Comparison of ENCODE assay signal across 7 cellular contexts in the genomic region with DNA sequence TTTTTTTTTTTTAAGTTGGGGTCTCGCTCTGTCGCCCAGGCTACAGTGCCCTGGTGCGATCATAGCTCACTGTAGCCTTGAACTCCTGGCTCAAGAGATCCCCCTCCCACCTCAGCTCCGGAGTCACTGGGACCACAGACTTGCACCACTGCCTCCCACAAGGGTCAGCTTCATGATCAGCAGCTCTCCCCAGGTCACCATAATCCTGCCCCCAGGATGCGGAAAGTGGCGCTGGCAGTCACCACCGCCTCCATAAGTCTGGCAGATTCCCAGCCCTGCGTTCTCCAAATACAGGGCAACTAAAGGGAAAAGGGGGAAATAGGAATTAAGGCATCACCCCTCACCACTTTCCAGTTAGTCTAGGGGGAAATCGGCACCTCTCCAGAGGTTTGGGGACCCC. TPM values are rescaled to one million over a fixed set of nuclear protein-coding genes. Genes with fewer than 3 reads are reported as not detected.
DNase-seq lines count a peak whose midpoint lies in the region; ATAC-seq lines count a peak whose summit lies in the region.

No MANE protein-coding gene starts in this region.

- peaks cover 8% of the 10 kb centered on the region; the same call in 1 of the 2 replicates for H3K4me1 ChIP-seq in HUES64 (ENCODE audit: insufficient read depth, low read length)
- peaks cover 85% of the 10 kb centered on the region for H3K4me1 ChIP-seq in stomach smooth muscle (ENCODE audit: control insufficient read depth, insufficient read depth, low read length)

- no peak for ATAC-seq in activated naive CD4-positive, alpha-beta T cell treated with anti-CD3 and anti-CD28 coated beads, Interleukin-2, amount 50 U/mL, for 72 hours
- no peak for ATAC-seq in GM21515 (IDR thresholded peaks at IDR 0.05; ENCODE audit: unreplicated experiment)

- H3K36me3 ChIP-seq in HUES64 (ENCODE audit: insufficient read depth, low read length): no peaks in the 10 kb centered on the region
- no peaks in the 10 kb centered on the region for H3K36me3 ChIP-seq in stomach smooth muscle (ENCODE audit: control insufficient read depth in 2 of 2, insufficient read depth in 2 of 2, low read length in 2 of 2)

- no peak overlapping the region for H3K9ac ChIP-seq in HUES64 (ENCODE audit: low read depth, low read length)
- H3K9ac ChIP-seq in stomach smooth muscle (ENCODE audit: low read length in 2 of 2): peak overlapping the region; percentile 66 to 80

- H3K9me3 ChIP-seq in HUES64 (ENCODE audit: insufficient read depth, low read depth, low read length): no peaks in the 10 kb centered on the region
- no peaks in the 10 kb centered on the region for H3K9me3 ChIP-seq in stomach smooth muscle (ENCODE audit: control insufficient read depth in 2 of 2, low read length in 2 of 2)

- peak overlapping the region; percentile 58 for H3K4me3 ChIP-seq in HUES64 (ENCODE audit: low read length)
- peak overlapping the region; percentile 29 to 64 for H3K4me3 ChIP-seq in stomach smooth muscle (ENCODE audit: low read length in 2 of 2)

- 78% methylated on average over 9 of the region's 9 CpGs for WGBS in HUES64

- H3K27ac ChIP-seq in HUES64 (ENCODE audit: low read depth, low read length) (no peak overlapping the region), layer of hippocampus (ENCODE audit: low read depth, low read length) (peak overlapping the region; percentile 86), stomach smooth muscle (ENCODE audit: low read length) (peak overlapping the region; percentile 82)

- no peak for DNase-seq in activated naive CD4-positive, alpha-beta T cell treated with anti-CD3 and anti-CD28 coated beads, Interleukin-2, amount 50 U/mL, for 72 hours (ENCODE audit: low spot score in 2 of 2)
- DNase-seq in middle frontal gyrus (ENCODE audit: extremely low spot score, low spot score): no peak
- DNase-seq in SHP77 (lab: John Stamatoyannopoulos, UW): no peak

- no peaks in the 10 kb centered on the region for H3K36me3 Mint-ChIP-seq in activated naive CD4-positive, alpha-beta T cell treated with anti-CD3 and anti-CD28 coated beads, Interleukin-2, amount 50 U/mL, for 72 hours

- H3K9me3 Mint-ChIP-seq in activated naive CD4-positive, alpha-beta T cell treated with anti-CD3 and anti-CD28 coated beads, Interleukin-2, amount 50 U/mL, for 72 hours: no peaks in the 10 kb centered on the region

- peaks cover 34% of the 10 kb centered on the region for H3K27me3 ChIP-seq in HUES64 (ENCODE audit: insufficient read depth, low read length)
- no peaks in the 10 kb centered on the region for H3K27me3 ChIP-seq in layer of hippocampus (ENCODE audit: control insufficient read depth, insufficient read depth, low read length)
- H3K27me3 ChIP-seq in stomach smooth muscle (ENCODE audit: control insufficient read depth in 1 of 2, insufficient read depth in 2 of 2, low read length in 2 of 2): no peaks in the 10 kb centered on the region

- H3K27ac Mint-ChIP-seq in activated naive CD4-positive, alpha-beta T cell treated with anti-CD3 and anti-CD28 coated beads, Interleukin-2, amount 50 U/mL, for 72 hours: peak overlapping the region; percentile 73 to 98

RNA-seq across cellular contexts. Expression of a gene that starts 5.2 kb away (rescaled TPM):
- 6.8 TPM for polyA plus RNA-seq in HUES64 (2013, experiment 1 of 2)
- polyA plus RNA-seq in HUES64 (2013, experiment 2 of 2): 7.0 TPM
- 100 to 1,000 TPM in 1 of 2 donors, 10 to 100 TPM in 1; 51.5 to 348 TPM for total RNA-seq in activated naive CD4-positive, alpha-beta T cell treated with anti-CD3 and anti-CD28 coated beads, Interleukin-2, amount 50 U/mL, for 72 hours

RNA-seq across cellular contexts. Expression of a gene that starts 26.2 kb away (rescaled TPM):
- polyA plus RNA-seq in HUES64 (2013, experiment 1 of 2): not detected
- polyA plus RNA-seq in HUES64 (2013, experiment 2 of 2): not detected
- 1 to 10 TPM in 1 of 2 donors, under 1 TPM in 1; 0.14 to 2.2 TPM for total RNA-seq in activated naive CD4-positive, alpha-beta T cell treated with anti-CD3 and anti-CD28 coated beads, Interleukin-2, amount 50 U/mL, for 72 hours
